Comparison of ENCODE assay signal across 1 cellular context in the genomic region with DNA sequence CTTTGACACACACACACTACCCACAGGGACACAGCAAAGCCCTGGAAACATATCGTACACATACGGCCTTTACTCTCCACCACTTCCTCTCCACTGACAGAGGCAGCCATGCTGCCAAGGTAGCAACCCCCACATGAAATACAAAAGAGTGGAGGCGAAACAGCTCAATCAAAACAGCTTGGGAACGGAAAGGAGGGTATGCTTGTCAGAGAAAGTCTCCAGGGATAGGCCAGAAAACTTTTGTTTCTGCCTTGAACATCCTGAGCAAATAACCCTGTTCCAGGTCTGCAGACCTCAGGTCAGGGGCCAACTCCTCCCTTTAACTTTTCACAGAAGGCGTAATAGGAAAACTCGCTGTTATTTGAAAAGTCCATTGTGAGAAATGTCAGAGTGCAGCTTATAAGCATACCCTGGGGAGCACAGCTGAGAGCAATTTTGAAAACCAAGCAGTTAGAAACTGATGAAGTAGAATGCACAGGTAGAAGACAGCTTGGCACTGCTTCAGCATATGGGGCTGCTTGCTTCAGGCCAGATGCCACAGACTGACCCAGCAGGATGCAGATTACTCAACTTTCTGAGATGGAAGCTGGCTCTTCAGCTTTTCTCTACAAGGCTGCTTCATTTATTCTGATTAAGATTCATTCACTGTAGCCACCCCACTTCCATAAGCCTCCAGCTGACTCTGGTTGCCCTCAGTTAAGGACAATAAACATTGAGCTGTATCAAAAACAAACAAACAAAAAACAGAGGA.
TF ChIP-seq lines count a peak whose summit lies in the region.

No MANE protein-coding gene starts in this region.

TF ChIP-seq in HepG2, 621 proteins besides CTCF, POLR2A, EP300 and RAD21:
- TF ChIP-seq PITX1 (CRISPR knock-in tag; IDR thresholded peaks at IDR 0.05): no peak
- no peak for TF ChIP-seq GABPA (IDR thresholded peaks at IDR 0.05; ENCODE audit: low read depth, low read length)
- no peak for TF ChIP-seq GABPA (CRISPR knock-in tag; IDR thresholded peaks at IDR 0.05; ENCODE audit: low read depth)
